ENCODE assay signal across 16 cellular contexts in the genomic region with DNA sequence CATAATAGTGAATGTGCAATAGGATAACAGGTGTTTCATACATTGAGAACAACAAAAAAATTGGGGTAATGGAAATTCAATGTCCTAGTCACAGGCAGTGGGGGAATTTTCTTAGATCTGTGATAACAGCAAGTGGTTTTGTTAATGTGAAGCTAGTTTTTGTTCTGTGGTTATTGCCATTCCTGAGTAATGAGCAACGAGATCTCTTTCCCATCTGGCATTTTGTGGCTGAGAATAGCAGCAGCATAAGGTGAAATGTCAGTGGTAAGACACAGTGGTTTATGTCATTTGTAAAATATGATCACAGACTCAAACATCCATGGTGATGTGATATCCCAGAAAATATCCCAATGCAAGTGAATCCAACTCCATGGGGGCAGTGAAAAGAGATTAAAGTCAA.
A peak's percentile ranks its signal among the peaks of the same experiment; 100 is the strongest.
DNase-seq lines count a peak whose midpoint lies in the region; ATAC-seq, FAIRE-seq and TF ChIP-seq lines count a peak whose summit lies in the region.
"Had no signal": no experiment of that assay in that cellular context is flagged by ENCODE, and none has a peak within 500 bp of the region (broad histone marks: within the 10 kb centered on the region; RNA-seq: fewer than 3 reads in every experiment).

No MANE protein-coding gene starts in this region.

- no peaks in the 10 kb centered on the region for H3K27me3 Mint-ChIP-seq in activated CD8-positive, alpha-beta T cell treated with anti-CD3 and anti-CD28 coated beads, Interleukin-2, amount 10 ng/mL, durations not matched to agents 7 days and 5 days (ENCODE audit: low read depth)
- H3K27me3 Mint-ChIP-seq: activated CD4-positive, alpha-beta memory T cell treated with anti-CD3 and anti-CD28 coated beads, Interleukin-2, amount 10 ng/mL, durations not matched to agents 7 days and 5 days; brain; memory B cell had no signal

- ATAC-seq in HG03280 (IDR thresholded peaks at IDR 0.05; ENCODE audit: unreplicated experiment), result no peak
- ATAC-seq in activated CD8-positive, alpha-beta T cell treated with anti-CD3 and anti-CD28 coated beads, Interleukin-2, amount 10 ng/mL, durations not matched to agents 7 days and 5 days, result no peak
- ATAC-seq in GM21390 (IDR thresholded peaks at IDR 0.05; ENCODE audit: unreplicated experiment), result no peak

- no peak for TF ChIP-seq POLR2A in H54 (IDR thresholded peaks at IDR 0.05; ENCODE audit: low read depth, low read length)

- no peak overlapping the region for H3K4me3 Mint-ChIP-seq in activated CD8-positive, alpha-beta T cell treated with anti-CD3 and anti-CD28 coated beads, Interleukin-2, amount 10 ng/mL, durations not matched to agents 7 days and 5 days
- H3K4me3 Mint-ChIP-seq: activated CD4-positive, alpha-beta memory T cell treated with anti-CD3 and anti-CD28 coated beads, Interleukin-2, amount 10 ng/mL, durations not matched to agents 7 days and 5 days; brain; memory B cell had no signal

- no peak for FAIRE-seq in H54 (lab: Jason Lieb, UNC)
- FAIRE-seq: endometrium, H1 had no signal

- H3K36me3 Mint-ChIP-seq in activated CD8-positive, alpha-beta T cell treated with anti-CD3 and anti-CD28 coated beads, Interleukin-2, amount 10 ng/mL, durations not matched to agents 7 days and 5 days (ENCODE audit: low read depth), result no peaks in the 10 kb centered on the region
- H3K36me3 Mint-ChIP-seq: brain, memory B cell had no signal

- no peak overlapping the region for H3K27ac Mint-ChIP-seq in activated CD8-positive, alpha-beta T cell treated with anti-CD3 and anti-CD28 coated beads, Interleukin-2, amount 10 ng/mL, durations not matched to agents 7 days and 5 days
- H3K27ac Mint-ChIP-seq: activated CD4-positive, alpha-beta memory T cell treated with anti-CD3 and anti-CD28 coated beads, Interleukin-2, amount 10 ng/mL, durations not matched to agents 7 days and 5 days; brain; memory B cell had no signal

- POLR2A ChIA-PET in activated CD8-positive, alpha-beta T cell treated with anti-CD3 and anti-CD28 coated beads, Interleukin-2, amount 10 ng/mL, durations not matched to agents 7 days and 5 days (lab: Charles Lee), result no interaction called here

- H3K4me1 Mint-ChIP-seq in activated CD8-positive, alpha-beta T cell treated with anti-CD3 and anti-CD28 coated beads, Interleukin-2, amount 10 ng/mL, durations not matched to agents 7 days and 5 days (ENCODE audit: low read depth), result no peaks in the 10 kb centered on the region
- H3K4me1 Mint-ChIP-seq: activated CD4-positive, alpha-beta memory T cell treated with anti-CD3 and anti-CD28 coated beads, Interleukin-2, amount 10 ng/mL, durations not matched to agents 7 days and 5 days; brain; memory B cell had no signal

- H3K9me3 Mint-ChIP-seq in activated CD8-positive, alpha-beta T cell treated with anti-CD3 and anti-CD28 coated beads, Interleukin-2, amount 10 ng/mL, durations not matched to agents 7 days and 5 days (ENCODE audit: insufficient read depth), result no peaks in the 10 kb centered on the region
- H3K9me3 Mint-ChIP-seq: activated CD4-positive, alpha-beta memory T cell treated with anti-CD3 and anti-CD28 coated beads, Interleukin-2, amount 10 ng/mL, durations not matched to agents 7 days and 5 days had no signal

- CTCF ChIA-PET in activated CD8-positive, alpha-beta T cell treated with anti-CD3 and anti-CD28 coated beads, Interleukin-2, amount 10 ng/mL, durations not matched to agents 7 days and 5 days (lab: Charles Lee), result no interaction called here

- DNase-seq in H54 (ENCODE audit: insufficient read length, low spot score), result peak; percentile 0
- peak; percentile 70 for DNase-seq in RPMI7951 (ENCODE audit: low read depth)
- DNase-seq in dedifferentiated amniotic fluid mesenchymal stem cell (ENCODE audit: extremely low spot score), result peak; percentile 43
- peak; percentile 94 for DNase-seq in non-pigmented ciliary epithelial cell (ENCODE audit: low read depth)
- DNase-seq in DMS53 (lab: John Stamatoyannopoulos, UW), result no peak
- no peak for DNase-seq in activated CD8-positive, alpha-beta T cell treated with anti-CD3 and anti-CD28 coated beads, Interleukin-2, amount 10 ng/mL, durations not matched to agents 7 days and 5 days
- DNase-seq: activated CD4-positive, alpha-beta memory T cell treated with anti-CD3 and anti-CD28 coated beads, Interleukin-2, amount 10 ng/mL, durations not matched to agents 7 days and 5 days; MG63; NCI-H446; occipital lobe had no signal

Comparison
In these comparisons a context has a peak if more than half of its experiments do, and no peak if none do; other contexts are left out.
1. DNase-seq: peak in H54 (single experiment), RPMI7951 (single experiment), dedifferentiated amniotic fluid mesenchymal stem cell (single experiment) and non-pigmented ciliary epithelial cell (single experiment); none in DMS53 (single experiment) and activated CD8-positive, alpha-beta T cell treated with anti-CD3 and anti-CD28 coated beads, Interleukin-2, amount 10 ng/mL, durations not matched to agents 7 days and 5 days (single experiment).